ENCODE assay signal across 15 cellular contexts in the genomic region with DNA sequence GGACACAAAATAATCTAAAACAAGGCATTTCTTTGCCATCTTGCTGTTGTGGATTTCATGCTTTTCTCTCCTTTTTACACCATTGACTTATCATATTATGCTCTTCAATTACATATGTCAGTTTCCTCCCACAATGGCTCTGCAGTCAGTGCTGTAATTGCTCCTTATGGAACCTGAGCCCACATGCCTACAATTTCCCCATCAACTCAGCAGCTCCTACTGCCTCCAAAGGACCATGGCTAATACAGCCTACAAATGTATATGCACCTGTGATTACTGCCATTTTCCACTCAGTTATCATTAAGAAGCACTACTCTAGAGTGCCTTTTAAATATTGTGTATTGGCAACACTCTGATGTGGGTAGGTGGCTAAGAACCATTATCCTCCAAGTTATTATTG. TPM values are rescaled to one million over a fixed set of nuclear protein-coding genes. Genes with fewer than 3 reads are reported as not detected.
DNase-seq lines count a peak whose midpoint lies in the region.
"Had no signal": no experiment of that assay in that cellular context is flagged by ENCODE, and none has a peak within 500 bp of the region (broad histone marks: within the 10 kb centered on the region; RNA-seq: fewer than 3 reads in every experiment).

No MANE protein-coding gene starts in this region.

- DNase-seq in NCI-H128 (lab: John Stamatoyannopoulos, UW; ENCODE audit: unreplicated experiment) (peak; percentile 8), NCI-H1436 treated with DMSO at 0.1 percent for 48 hours (lab: John Stamatoyannopoulos, UW) (peak; percentile 84), NCI-H2227 treated with DMSO at 0.1 percent for 48 hours (lab: John Stamatoyannopoulos, UW) (peak; percentile 23), putamen (ENCODE audit: low spot score) (peak; percentile 60)
- DNase-seq in CD4-positive, alpha-beta memory T cell = no peak
- DNase-seq in effector CD4-positive, alpha-beta T cell = no peak
- DNase-seq: BE2C; C1 segment of cervical spinal cord; CD4-positive, alpha-beta T cell; DMS153; DMS79; GDM1; HCEC 1CT had no signal

- H3K36me3 Mint-ChIP-seq in CD4-positive, alpha-beta memory T cell = no peaks in the 10 kb centered on the region

- H3K9me3 ChIP-seq in CD4-positive, alpha-beta memory T cell (ENCODE audit: control insufficient read depth in 1 of 2, low read length in 2 of 2) = no peaks in the 10 kb centered on the region
- H3K9me3 ChIP-seq: BE2C had no signal

- H3K4me3 Mint-ChIP-seq in CD4-positive, alpha-beta memory T cell = no peak overlapping the region
- H3K4me3 Mint-ChIP-seq: CD4-positive, alpha-beta T cell; GM23338 had no signal

- no peaks in the 10 kb centered on the region for H3K36me3 ChIP-seq in CD4-positive, alpha-beta memory T cell (ENCODE audit: insufficient read depth, low read length)
- H3K36me3 ChIP-seq: BE2C had no signal

- no peaks in the 10 kb centered on the region for H3K4me1 Mint-ChIP-seq in CD4-positive, alpha-beta memory T cell
- H3K4me1 Mint-ChIP-seq: GM23338 had no signal

- H3K27me3 Mint-ChIP-seq in CD4-positive, alpha-beta memory T cell = peaks cover 3 to 6% of the 10 kb centered on the region in 2 donors

- CTCF ChIA-PET in CD4-positive, alpha-beta memory T cell (lab: Charles Lee; ENCODE audit: partially characterized antibody) = interaction anchor here (1.2 kb wide), 1 partner anchor 281 kb away, joined by 3 read pairs; no protein-coding TSS in a partner anchor

- POLR2A ChIA-PET in CD4-positive, alpha-beta memory T cell (lab: Charles Lee; ENCODE audit: partially characterized antibody) = no interaction called here

- no peak overlapping the region for H3K4me3 ChIP-seq in CD4-positive, alpha-beta memory T cell (ENCODE audit: low read length in 2 of 2)
- H3K4me3 ChIP-seq: GM23338 had no signal

- no peak overlapping the region for H3K27ac Mint-ChIP-seq in CD4-positive, alpha-beta memory T cell
- H3K27ac Mint-ChIP-seq: CD4-positive, alpha-beta T cell; GM23338 had no signal

- H3K27me3 ChIP-seq in CD4-positive, alpha-beta memory T cell (ENCODE audit: insufficient read depth, low read length) = peaks cover 6% of the 10 kb centered on the region

- intact Hi-C loops in CD4-positive, alpha-beta memory T cell (cut with micrococcal nuclease) = no loop called here

- H3K9me3 Mint-ChIP-seq in CD4-positive, alpha-beta memory T cell = peaks cover 0 to 3% (median 0%) of the 10 kb centered on the region in 8 donors
- H3K9me3 Mint-ChIP-seq: CD4-positive, alpha-beta T cell; GM23338 had no signal

- H3K27ac ChIP-seq in CD4-positive, alpha-beta memory T cell (ENCODE audit: low read depth, low read length) = no peak overlapping the region
- H3K27ac ChIP-seq: HL-60 had no signal

- H3K4me1 ChIP-seq in CD4-positive, alpha-beta memory T cell (ENCODE audit: insufficient read depth, low read length) = no peaks in the 10 kb centered on the region
- H3K4me1 ChIP-seq: BE2C had no signal

RNA-seq across cellular contexts. Expression of gene RTP4, which starts 30.8 kb away (rescaled TPM):
- 1 to 10 TPM; 7.5 to 8.8 TPM for total RNA-seq in CD4-positive, alpha-beta memory T cell
- polyA plus RNA-seq in CD4-positive, alpha-beta memory T cell = 10 to 100 TPM in 1 of 2 donors, 1 to 10 TPM in 1; 3.5 to 13.5 TPM
- total RNA-seq: GM23338 had no signal
- polyA plus RNA-seq: GM23338 had no signal

Comparison
In these comparisons a context has a peak if more than half of its experiments do, and no peak if none do; other contexts are left out.
1. DNase-seq: peak in NCI-H128 (single experiment), NCI-H1436 treated with DMSO at 0.1 percent for 48 hours (single experiment), NCI-H2227 treated with DMSO at 0.1 percent for 48 hours (single experiment) and putamen (single experiment); none in CD4-positive, alpha-beta memory T cell (0 of 5) and effector CD4-positive, alpha-beta T cell (single experiment).